Comparison of ENCODE assay signal across 1 cellular context in the genomic region with DNA sequence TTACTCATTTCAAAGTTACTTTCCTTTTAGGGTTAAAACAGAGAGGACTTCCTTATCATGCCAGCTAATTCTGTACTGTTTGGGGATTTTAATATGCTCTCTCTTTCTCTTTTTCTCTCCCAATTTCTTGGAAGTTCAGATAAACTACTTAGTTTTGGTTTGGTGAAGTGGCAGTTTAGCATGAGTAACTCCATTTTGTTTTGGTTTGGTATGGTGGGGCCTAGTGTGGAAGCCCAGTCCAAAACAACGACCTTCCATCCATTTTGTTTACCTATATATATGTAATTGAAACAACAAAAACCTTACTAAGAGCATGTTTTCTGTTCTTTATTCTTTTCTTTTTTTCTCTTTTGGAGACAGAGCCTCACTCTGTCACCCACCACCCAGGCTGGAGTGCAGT.
A peak's percentile ranks its signal among the peaks of the same experiment; 100 is the strongest.
TF ChIP-seq lines count a peak whose summit lies in the region.

No MANE protein-coding gene starts in this region.

TF ChIP-seq in K562, 482 proteins besides CTCF, POLR2A, EP300 and RAD21 (continued from another document and continues in another):
- TF ChIP-seq CBX8 (IDR thresholded peaks at IDR 0.05; ENCODE audit: borderline replicate concordance, extremely low read depth, low read depth, low read length, poor library complexity, severe bottlenecking) = no peak
- no peak for TF ChIP-seq HMG20B (CRISPR knock-in tag; IDR thresholded peaks at IDR 0.05)
- no peak for TF ChIP-seq BRF1 (IDR thresholded peaks at IDR 0.05; ENCODE audit: borderline replicate concordance, extremely low read depth, insufficient read length)
- TF ChIP-seq ERF (CRISPR knock-in tag; IDR thresholded peaks at IDR 0.05) = 0 out of 2 replicates have a peak, but pooled peaks have one; percentile 46
- no peak for TF ChIP-seq HCFC1 (IDR thresholded peaks at IDR 0.05; ENCODE audit: low read depth, low read length)
- TF ChIP-seq SIRT6 (IDR thresholded peaks at IDR 0.05; ENCODE audit: low read depth, low read length) = no peak
- TF ChIP-seq KLF6 (CRISPR knock-in tag; IDR thresholded peaks at IDR 0.05; ENCODE audit: borderline replicate concordance) = peak; percentile 96
- TF ChIP-seq ZNF354B (CRISPR knock-in tag; IDR thresholded peaks at IDR 0.05) = peak; percentile 91
- no peak for TF ChIP-seq NFIC (IDR thresholded peaks at IDR 0.05)
- TF ChIP-seq NFATC3 (IDR thresholded peaks at IDR 0.05) = no peak
- peak; percentile 89 for TF ChIP-seq ZBTB17 (CRISPR knock-in tag; IDR thresholded peaks at IDR 0.05)
- TF ChIP-seq ZNF551 (CRISPR knock-in tag; IDR thresholded peaks at IDR 0.05) = no peak
- TF ChIP-seq ID3 (CRISPR knock-in tag; IDR thresholded peaks at IDR 0.05) = peak; percentile 73; the same call in 1 of the 2 replicates
- peak; percentile 97 for TF ChIP-seq ID3 (tag; IDR thresholded peaks at IDR 0.05)
- peak; percentile 87; the same call in 1 of the 2 replicates for TF ChIP-seq MTF1 (CRISPR knock-in tag; IDR thresholded peaks at IDR 0.05; ENCODE audit: borderline replicate concordance)
- TF ChIP-seq ZNF507 (tag; conservative IDR thresholded peaks at IDR 0.05) = 0 out of 2 replicates have a peak, but pooled peaks have one; percentile 48
- no peak for TF ChIP-seq JUN (IDR thresholded peaks at IDR 0.05; ENCODE audit: borderline replicate concordance, low read depth, low read length)
- no peak for TF ChIP-seq JUN (CRISPR knock-in tag; IDR thresholded peaks at IDR 0.05; ENCODE audit: borderline replicate concordance)
- TF ChIP-seq ZNF766 (CRISPR knock-in tag; conservative IDR thresholded peaks at IDR 0.05) = peak; percentile 94
- TF ChIP-seq KLF10 (CRISPR knock-in tag; IDR thresholded peaks at IDR 0.05) = no peak
- TF ChIP-seq ARID1B (IDR thresholded peaks at IDR 0.05) = no peak
- no peak for TF ChIP-seq YBX1 (IDR thresholded peaks at IDR 0.05)
- no peak for TF ChIP-seq PCBP2 (IDR thresholded peaks at IDR 0.05; ENCODE audit: low read depth, low read length, poor library complexity, severe bottlenecking)
- TF ChIP-seq ZNF41 (CRISPR knock-in tag; conservative IDR thresholded peaks at IDR 0.05) = peak; percentile 94
- no peak for TF ChIP-seq ADNP (tag; IDR thresholded peaks at IDR 0.05)
- TF ChIP-seq SNRNP70 (optimal IDR thresholded peaks at IDR 0.05; ENCODE audit: low read depth, low read length) = no peak
- TF ChIP-seq PHTF2 (CRISPR knock-in tag; IDR thresholded peaks at IDR 0.05) = peak; percentile 68; the same call in 1 of the 2 replicates
- no peak for TF ChIP-seq SMAD1 (IDR thresholded peaks at IDR 0.05; ENCODE audit: low read depth, low read length, partially characterized antibody)
- no peak for TF ChIP-seq HDAC1 (IDR thresholded peaks at IDR 0.05)
- TF ChIP-seq PTTG1 (tag; IDR thresholded peaks at IDR 0.05; ENCODE audit: low read depth) = peak; percentile 97
- TF ChIP-seq, protein P1, sequence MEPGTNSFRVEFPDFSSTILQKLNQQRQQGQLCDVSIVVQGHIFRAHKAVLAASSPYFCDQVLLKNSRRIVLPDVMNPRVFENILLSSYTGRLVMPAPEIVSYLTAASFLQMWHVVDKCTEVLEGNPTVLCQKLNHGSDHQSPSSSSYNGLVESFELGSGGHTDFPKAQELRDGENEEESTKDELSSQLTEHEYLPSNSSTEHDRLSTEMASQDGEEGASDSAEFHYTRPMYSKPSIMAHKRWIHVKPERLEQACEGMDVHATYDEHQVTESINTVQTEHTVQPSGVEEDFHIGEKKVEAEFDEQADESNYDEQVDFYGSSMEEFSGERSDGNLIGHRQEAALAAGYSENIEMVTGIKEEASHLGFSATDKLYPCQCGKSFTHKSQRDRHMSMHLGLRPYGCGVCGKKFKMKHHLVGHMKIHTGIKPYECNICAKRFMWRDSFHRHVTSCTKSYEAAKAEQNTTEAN (CRISPR knock-in tag; IDR thresholded peaks at IDR 0.05) = no peak
- TF ChIP-seq KAT8 (IDR thresholded peaks at IDR 0.05; ENCODE audit: low read depth) = no peak
- TF ChIP-seq ELK1 (CRISPR knock-in tag; IDR thresholded peaks at IDR 0.05) = no peak
- TF ChIP-seq ZNF318 (IDR thresholded peaks at IDR 0.05; ENCODE audit: borderline replicate concordance in 1 of 2, low read depth in 1 of 2) = no peak
- TF ChIP-seq ZNF311 (CRISPR knock-in tag; IDR thresholded peaks at IDR 0.05) = peak; percentile 94
- TF ChIP-seq MECOM (CRISPR knock-in tag; IDR thresholded peaks at IDR 0.05) = peak; percentile 95
- TF ChIP-seq NELFE (IDR thresholded peaks at IDR 0.05; ENCODE audit: insufficient read depth, insufficient read length) = no peak
- peak; percentile 86 for TF ChIP-seq ZNF79 (CRISPR knock-in tag; IDR thresholded peaks at IDR 0.05; ENCODE audit: low read depth)
- TF ChIP-seq ZBTB26 (CRISPR knock-in tag; IDR thresholded peaks at IDR 0.05) = peak; percentile 92
- TF ChIP-seq THRA (IDR thresholded peaks at IDR 0.05) = no peak
- TF ChIP-seq NR2C2 (CRISPR knock-in tag; IDR thresholded peaks at IDR 0.05) = no peak
- peak; percentile 55 for TF ChIP-seq NR2C2 (tag; IDR thresholded peaks at IDR 0.05)
- no peak for TF ChIP-seq SRSF9 (IDR thresholded peaks at IDR 0.05; ENCODE audit: borderline replicate concordance, low read depth, low read length)
- peak; percentile 98 for TF ChIP-seq PTRF (tag; IDR thresholded peaks at IDR 0.05)
- TF ChIP-seq PHF21A (IDR thresholded peaks at IDR 0.05; ENCODE audit: borderline replicate concordance, low read depth) = no peak
- peak; percentile 94 for TF ChIP-seq ZNF668 (CRISPR knock-in tag; IDR thresholded peaks at IDR 0.05)
- TF ChIP-seq, protein P2, sequence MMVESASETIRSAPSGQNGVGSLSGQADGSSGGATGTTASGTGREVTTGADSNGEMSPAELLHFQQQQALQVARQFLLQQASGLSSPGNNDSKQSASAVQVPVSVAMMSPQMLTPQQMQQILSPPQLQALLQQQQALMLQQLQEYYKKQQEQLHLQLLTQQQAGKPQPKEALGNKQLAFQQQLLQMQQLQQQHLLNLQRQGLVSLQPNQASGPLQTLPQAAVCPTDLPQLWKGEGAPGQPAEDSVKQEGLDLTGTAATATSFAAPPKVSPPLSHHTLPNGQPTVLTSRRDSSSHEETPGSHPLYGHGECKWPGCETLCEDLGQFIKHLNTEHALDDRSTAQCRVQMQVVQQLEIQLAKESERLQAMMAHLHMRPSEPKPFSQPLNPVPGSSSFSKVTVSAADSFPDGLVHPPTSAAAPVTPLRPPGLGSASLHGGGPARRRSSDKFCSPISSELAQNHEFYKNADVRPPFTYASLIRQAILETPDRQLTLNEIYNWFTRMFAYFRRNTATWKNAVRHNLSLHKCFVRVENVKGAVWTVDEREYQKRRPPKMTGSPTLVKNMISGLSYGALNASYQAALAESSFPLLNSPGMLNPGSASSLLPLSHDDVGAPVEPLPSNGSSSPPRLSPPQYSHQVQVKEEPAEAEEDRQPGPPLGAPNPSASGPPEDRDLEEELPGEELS (CRISPR knock-in tag; IDR thresholded peaks at IDR 0.05; ENCODE audit: borderline replicate concordance) = no peak
- TF ChIP-seq PBX2 (CRISPR knock-in tag; IDR thresholded peaks at IDR 0.05; ENCODE audit: low read depth) = no peak
- peak; percentile 72 for TF ChIP-seq PBX2 (tag; conservative IDR thresholded peaks at IDR 0.05; ENCODE audit: low read depth)
- no peak for TF ChIP-seq ZC3H8 (IDR thresholded peaks at IDR 0.05)
- TF ChIP-seq KDM1A (IDR thresholded peaks at IDR 0.05) = no peak
